ENCODE assay signal across 29 cellular contexts in genomic region chr3:14588713-14589112, GRCh38. TPM values are rescaled to one million over a fixed set of nuclear protein-coding genes. Genes with fewer than 3 reads are reported as not detected.
DNase-seq lines count a peak whose midpoint lies in the region; ATAC-seq, FAIRE-seq and TF ChIP-seq lines count a peak whose summit lies in the region.
"Had no signal": no experiment of that assay in that cellular context is flagged by ENCODE, and none has a peak within 500 bp of the region (broad histone marks: within the 10 kb centered on the region; RNA-seq: fewer than 3 reads in every experiment).

No MANE protein-coding gene starts in this region.

- no peak overlapping the region for H3K4me3 ChIP-seq in A549
- H3K4me3 ChIP-seq in Panc1 (ENCODE audit: low read depth in 2 of 2, low read length in 2 of 2), result no peak overlapping the region
- no peak overlapping the region for H3K4me3 ChIP-seq in osteoblast (ENCODE audit: insufficient read depth, low read length)
- H3K4me3 ChIP-seq: BLaER1, GM12878 had no signal

- 85% methylated on average over 3 of the region's 3 CpGs for whole genome bisulfite sequencing in A549 (ENCODE audit: missing lambda C conversion rate)

- no peak for TF ChIP-seq RAD21 in A549 (conservative IDR thresholded peaks at IDR 0.05 in 1 of 2, IDR thresholded peaks at IDR 0.05 in 1 of 2)

- POLR2A ChIA-PET in A549 (lab: Yijun Ruan, JAX), result interaction anchor here (0.9 kb wide), 1 partner anchor 63 kb away, joined by 3 read pairs; the partner anchor contains the start of gene CCDC174
- POLR2A ChIA-PET in Panc1 (lab: Charles Lee), result interaction anchor here (1.1 kb wide), 1 partner anchor 10 kb away, joined by 3 read pairs; no protein-coding TSS in a partner anchor

- CTCF ChIA-PET in A549 (lab: Yijun Ruan, JAX) (interaction anchor here (1.7 kb wide), 1 partner anchor 40 kb away, joined by 4 read pairs; no protein-coding TSS in a partner anchor), Panc1 (lab: Charles Lee) (interaction anchor here (1.5 kb wide), 1 partner anchor 11 kb away, joined by 5 read pairs; no protein-coding TSS in a partner anchor)

- no peak overlapping the region for H2AFZ ChIP-seq in osteoblast (ENCODE audit: low read length)

- H3K27me3 ChIP-seq in Panc1 (ENCODE audit: control insufficient read depth, insufficient read depth, low read length) (no peaks in the 10 kb centered on the region), osteoblast (ENCODE audit: insufficient read depth, low read length) (peaks cover 21% of the 10 kb centered on the region)
- H3K27me3 ChIP-seq: BE2C, BLaER1 had no signal

- no peak for FAIRE-seq in A549 (lab: Jason Lieb, UNC)
- FAIRE-seq: GM12878, GM12892, GM18507, GM19239 had no signal

- ATAC-seq in A549 (no peak), Panc1 (no peak), GM19455 (IDR thresholded peaks at IDR 0.05; ENCODE audit: unreplicated experiment) (no peak)
- ATAC-seq: GM12878 had no signal

- H3K36me3 ChIP-seq in Panc1 (ENCODE audit: control insufficient read depth, insufficient read depth, low read length) (no peaks in the 10 kb centered on the region), osteoblast (ENCODE audit: insufficient read depth, low read length) (no peaks in the 10 kb centered on the region)
- H3K36me3 ChIP-seq: BE2C, BLaER1 had no signal

- TF ChIP-seq CTCF in A549 (IDR thresholded peaks at IDR 0.05), result no peak
- no peak for TF ChIP-seq CTCF in Panc1 (IDR thresholded peaks at IDR 0.05)
- TF ChIP-seq CTCF in VCaP (conservative IDR thresholded peaks at IDR 0.05), result no peak
- no peak for TF ChIP-seq CTCF in osteoblast (IDR thresholded peaks at IDR 0.05; ENCODE audit: extremely low read depth, low read depth, low read length)

- BruUV-seq in Panc1 (replicated peaks; lab: Mats Ljungman, UMichigan), result no TSS peak

- no peaks in the 10 kb centered on the region for H3K79me2 ChIP-seq in osteoblast (ENCODE audit: insufficient read depth, low read length)

- no peaks in the 10 kb centered on the region for H4K20me1 ChIP-seq in osteoblast (ENCODE audit: insufficient read depth, low read length)
- H4K20me1 ChIP-seq: BLaER1 had no signal

- H3K4me2 ChIP-seq in A549 (peak overlapping the region; percentile 76), osteoblast (ENCODE audit: insufficient read depth, low read length) (no peak overlapping the region)
- H3K4me2 ChIP-seq: BLaER1 had no signal

- TF ChIP-seq EP300 in A549 (IDR thresholded peaks at IDR 0.05), result no peak

- H3K27ac ChIP-seq in A549 (peak overlapping the region; percentile 64 to 84), Panc1 (ENCODE audit: low read length) (peak overlapping the region; percentile 82), VCaP (peak overlapping the region; percentile 62), osteoblast (ENCODE audit: low read depth, low read length) (no peak overlapping the region)
- H3K27ac ChIP-seq: 22Rv1, BLaER1 had no signal

- intact Hi-C loops in Panc1 (cut with micrococcal nuclease; ENCODE audit: unreplicated experiment), result no loop called here

- in situ Hi-C loops in Panc1 (cut with HindIII; ENCODE audit: low pct_unique_long_range_greater_than_20kb, low sequenced_read_pairs), result no loop called here

- H3K4me1 ChIP-seq in A549, result peaks cover 25% of the 10 kb centered on the region
- H3K4me1 ChIP-seq in Panc1 (ENCODE audit: control insufficient read depth, insufficient read depth, low read length), result peaks cover 63% of the 10 kb centered on the region
- H3K4me1 ChIP-seq in osteoblast (ENCODE audit: insufficient read depth, low read length), result peaks cover 7% of the 10 kb centered on the region
- H3K4me1 ChIP-seq: BE2C, BLaER1 had no signal

- no peak for DNase-seq in A549 (ENCODE audit: low read depth in 1 of 2, low spot score in 1 of 2)
- no peak for DNase-seq in Panc1 (ENCODE audit: low read depth, low spot score)
- DNase-seq in osteoblast (ENCODE audit: insufficient read length, low spot score, missing footprints), result peak; percentile 54
- DNase-seq in activated gamma-delta T cell (lab: John Stamatoyannopoulos, UW), result no peak
- DNase-seq in central memory CD4-positive, alpha-beta T cell, result no peak
- DNase-seq in SK-N-DZ (ENCODE audit: low spot score), result no peak
- DNase-seq: BE2C; C1 segment of cervical spinal cord; CD4-positive, alpha-beta memory T cell; CD4-positive, CD25-positive, alpha-beta regulatory T cell; CD8-positive, alpha-beta memory T cell; COR-L47; DMS 273 treated with DMSO at 0.1 percent for 48 hours; DMS153; DMS79; DND-41; GDM1 had no signal

- TF ChIP-seq POLR2A in A549 (IDR thresholded peaks at IDR 0.05; ENCODE audit: low read length), result no peak

- no peaks in the 10 kb centered on the region for H3K9me3 ChIP-seq in A549
- no peaks in the 10 kb centered on the region for H3K9me3 ChIP-seq in Panc1 (ENCODE audit: control insufficient read depth, insufficient read depth, low read depth, low read length)
- no peaks in the 10 kb centered on the region for H3K9me3 ChIP-seq in osteoblast (ENCODE audit: low read depth, low read length)
- H3K9me3 ChIP-seq: BE2C, BLaER1 had no signal

TF ChIP-seq in A549, 52 proteins besides CTCF, POLR2A, EP300 and RAD21:
- TF ChIP-seq RCOR1 (IDR thresholded peaks at IDR 0.05; ENCODE audit: low read depth, low read length) (no peak), PBX3 (IDR thresholded peaks at IDR 0.05) (no peak), NFE2L2 (conservative IDR thresholded peaks at IDR 0.05; ENCODE audit: low read length) (no peak), KDM5A (IDR thresholded peaks at IDR 0.05) (no peak), JUNB (IDR thresholded peaks at IDR 0.05) (no peak), MYC (IDR thresholded peaks at IDR 0.05; ENCODE audit: borderline replicate concordance, low read length) (no peak), E2F6 (IDR thresholded peaks at IDR 0.05; ENCODE audit: borderline replicate concordance, low read depth) (no peak), SREBF2 (IDR thresholded peaks at IDR 0.05) (no peak), MAZ (IDR thresholded peaks at IDR 0.05; ENCODE audit: borderline replicate concordance, low read depth, low read length) (no peak), NR3C1 (IDR thresholded peaks at IDR 0.05) (no peak), CHD4 (IDR thresholded peaks at IDR 0.05; ENCODE audit: borderline replicate concordance) (no peak), RARB (CRISPR knock-in tag; IDR thresholded peaks at IDR 0.05) (no peak), ZNF302 (CRISPR knock-in tag; IDR thresholded peaks at IDR 0.05) (no peak), FOSL2 (IDR thresholded peaks at IDR 0.05) (no peak), FOSL2 (CRISPR knock-in tag; IDR thresholded peaks at IDR 0.05) (no peak), MAFK (IDR thresholded peaks at IDR 0.05; ENCODE audit: partially characterized antibody) (no peak)

RNA-seq across cellular contexts. Expression of gene GRIP2, which starts 48.6 kb away (rescaled TPM):
- polyA plus RNA-seq in A549 (2011; rRNA removed) (0.56 and 0.70 TPM in 2 replicates), A549 (2017; fragmentation: RNase III; extraction: RNeasy Plus Mini Kit Qiagen cat#74134 plus additional on column Dnase treatment) (1.2 to 1.6 TPM (median 1.5 TPM) in 3 replicates)
- 0.45 and 0.74 TPM in 2 replicates for polyA plus RNA-seq in A549 (2012; cell fraction: cytosol; rRNA removed)
- polyA plus RNA-seq in A549 (2012; cell fraction: nucleus; rRNA removed), result 3.3 and 3.5 TPM in 2 replicates
- polyA minus RNA-seq in A549 (2011; rRNA and poly(A)+ RNA removed), result 0.50 and 0.58 TPM in 2 replicates
- total RNA-seq in Panc1 (2021; ENCODE audit: unreplicated experiment) (6.5 TPM), osteoblast (under 0.01 and 1.4 TPM in 2 replicates)
- polyA plus RNA-seq in Panc1 (2012; ENCODE audit: insufficient read length), result 5.2 TPM
- 0.23 and 0.73 TPM in 2 replicates for polyA plus RNA-seq in SK-N-DZ (2014; cell fraction: cytosol; rRNA removed)
- polyA plus RNA-seq in SK-N-DZ (2014; cell fraction: nucleus; rRNA removed), result 0.57 and 2.0 TPM in 2 replicates
- total RNA-seq: A172; CD4-positive, alpha-beta memory T cell; CD4-positive, CD25-positive, alpha-beta regulatory T cell; CD8-positive, alpha-beta memory T cell; Daoy; GM12878 had no signal
- polyA plus RNA-seq: AG04450; CD14-positive monocyte; CD4-positive, alpha-beta memory T cell; CD8-positive, alpha-beta memory T cell; GM12878 had no signal
